In the genomic region with DNA sequence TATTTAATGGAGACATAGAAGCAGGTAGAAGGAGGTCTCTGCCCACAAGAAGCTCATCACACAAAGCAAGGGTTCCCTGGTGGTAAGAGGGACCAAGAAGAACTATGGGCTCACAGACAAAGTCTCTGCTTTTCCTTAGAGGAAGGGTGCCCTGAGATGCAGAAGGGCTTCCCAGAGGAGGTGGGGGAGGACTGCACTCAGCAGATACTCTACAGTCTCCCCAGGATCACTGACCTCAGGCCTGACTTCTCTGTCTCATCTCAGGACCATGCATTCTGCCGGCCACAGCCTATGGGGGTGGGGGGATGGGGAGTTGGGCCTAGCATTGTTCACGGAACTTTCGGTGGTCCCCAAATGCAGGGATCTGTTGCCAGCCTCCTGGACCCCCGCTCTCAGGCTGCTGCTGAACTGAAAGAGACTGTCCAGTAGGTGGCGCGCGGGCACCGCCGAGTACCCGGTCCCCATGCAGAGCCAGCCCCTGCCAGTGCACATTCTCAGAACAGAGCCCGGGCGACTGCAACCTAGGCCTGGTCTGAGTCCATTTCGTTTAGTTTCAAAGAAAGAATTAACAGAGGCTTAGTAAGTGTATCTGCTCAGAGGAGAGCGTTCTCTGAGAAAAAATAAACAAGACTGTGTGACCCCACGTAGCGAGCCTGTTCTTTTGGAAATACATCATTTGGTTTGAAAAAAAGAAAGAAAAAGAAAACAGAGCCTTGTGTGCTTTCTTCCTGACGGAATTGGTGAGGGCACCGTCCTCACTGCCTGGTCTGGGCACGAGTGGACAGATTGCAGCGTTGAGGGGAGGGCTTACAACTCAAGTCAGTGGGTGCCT, we compare ENCODE assay signal across 8 cellular contexts.
DNase-seq lines count a peak whose midpoint lies in the region; ATAC-seq and TF ChIP-seq lines count a peak whose summit lies in the region.

No MANE protein-coding gene starts in this region.

- ATAC-seq in GM18867 (IDR thresholded peaks at IDR 0.05; ENCODE audit: unreplicated experiment) (peak; percentile 89), HG03521 (IDR thresholded peaks at IDR 0.05; ENCODE audit: unreplicated experiment) (peak; percentile 73)

- CTCF ChIA-PET in activated naive CD4-positive, alpha-beta T cell treated with anti-CD3 and anti-CD28 coated beads for 36 hours (lab: Charles Lee), result interaction anchor here (1.1 kb wide), 1 partner anchor 1398 kb away, joined by 4 read pairs; no protein-coding TSS in a partner anchor

- H3K27me3 Mint-ChIP-seq in activated naive CD4-positive, alpha-beta T cell treated with anti-CD3 and anti-CD28 coated beads for 36 hours (ENCODE audit: low read depth), result peaks cover 6% of the 10 kb centered on the region

- DNase-seq in AG09319 (ENCODE audit: extremely low read depth, low read depth), result peak; percentile 61
- DNase-seq in NOMO-1 treated with dmso at 0.1 percent for 144 hours (lab: John Stamatoyannopoulos, UW; ENCODE audit: unreplicated experiment), result peak; percentile 21
- DNase-seq in activated naive CD4-positive, alpha-beta T cell treated with anti-CD3 and anti-CD28 coated beads for 36 hours, result peak; percentile 55
- DNase-seq in head of caudate nucleus, result peak; percentile 76 to 95 (median 90)
- DNase-seq in posterior cingulate gyrus, result peak; percentile 77 to 98 (median 89)
- DNase-seq in activated gamma-delta T cell treated with Interleukin-2 at 50 U/mL for 16 hours, result no peak

- no peaks in the 10 kb centered on the region for H3K4me1 Mint-ChIP-seq in activated naive CD4-positive, alpha-beta T cell treated with anti-CD3 and anti-CD28 coated beads for 36 hours (ENCODE audit: low read depth)

- no peaks in the 10 kb centered on the region for H3K9me3 Mint-ChIP-seq in activated naive CD4-positive, alpha-beta T cell treated with anti-CD3 and anti-CD28 coated beads for 36 hours

- TF ChIP-seq CTCF in AG09319 (IDR thresholded peaks at IDR 0.05; ENCODE audit: low read depth, low read length), result peak; percentile 84

- intact Hi-C loops in activated naive CD4-positive, alpha-beta T cell treated with anti-CD3 and anti-CD28 coated beads for 36 hours (cut with micrococcal nuclease), result loop anchor here (2.0 to 10.0 kb wide), 3 partner anchors 327 to 891 kb away; a partner anchor contains a TSS
- intact Hi-C loops in head of caudate nucleus (cut with DNase I) (loop anchor here (10.0 kb wide), 1 partner anchor 311 kb away; no protein-coding TSS in a partner anchor), posterior cingulate gyrus (cut with DNase I) (loop anchor here (2.0 to 10.0 kb wide), 4 partner anchors 327 to 1399 kb away; a partner anchor contains a TSS)

- H3K36me3 Mint-ChIP-seq in activated naive CD4-positive, alpha-beta T cell treated with anti-CD3 and anti-CD28 coated beads for 36 hours (ENCODE audit: low read depth), result no peaks in the 10 kb centered on the region

- H3K27ac Mint-ChIP-seq in activated naive CD4-positive, alpha-beta T cell treated with anti-CD3 and anti-CD28 coated beads for 36 hours, result no peak overlapping the region

- H3K4me3 Mint-ChIP-seq in activated naive CD4-positive, alpha-beta T cell treated with anti-CD3 and anti-CD28 coated beads for 36 hours, result no peak overlapping the region
